ENCODE assay signal across 30 cellular contexts in genomic region chr5:139381837-139382361, GRCh38. TPM values are rescaled to one million over a fixed set of nuclear protein-coding genes. Genes with fewer than 3 reads are reported as not detected.
A peak's percentile ranks its signal among the peaks of the same experiment; 100 is the strongest.
DNase-seq lines count a peak whose midpoint lies in the region; TF ChIP-seq lines count a peak whose summit lies in the region.
"Had no signal": no experiment of that assay in that cellular context is flagged by ENCODE, and none has a peak within 500 bp of the region (broad histone marks: within the 10 kb centered on the region; RNA-seq: fewer than 3 reads in every experiment).

No MANE protein-coding gene starts in this region.

- no peak overlapping the region for H3K27ac Mint-ChIP-seq in chondrocyte (ENCODE audit: unreplicated experiment)
- H3K27ac Mint-ChIP-seq in nephron: peak overlapping the region in 2 of 3 experiments; percentile 59 to 86
- H3K27ac Mint-ChIP-seq: activated naive CD8-positive, alpha-beta T cell; activated T-helper 1 cell treated with anti-CD3 and anti-CD28 coated beads, Interleukin-12 subunit alpha, Interleukin-12 subunit beta, Interleukin-2, Interleukin-4 antibody, amounts not matched to agents 30 ng/mL and 10 ng/mL and 1 ng/mL, durations not matched to agents 14 hours and 24 hours and 36 hours; memory B cell; T-cell had no signal

- H3K9me3 Mint-ChIP-seq in chondrocyte (ENCODE audit: low read depth): no peaks in the 10 kb centered on the region
- no peaks in the 10 kb centered on the region for H3K9me3 Mint-ChIP-seq in nephron
- H3K9me3 Mint-ChIP-seq: activated T-helper 1 cell treated with anti-CD3 and anti-CD28 coated beads, Interleukin-12 subunit alpha, Interleukin-12 subunit beta, Interleukin-2, Interleukin-4 antibody, amounts not matched to agents 30 ng/mL and 10 ng/mL and 1 ng/mL, durations not matched to agents 14 hours and 24 hours and 36 hours; CD14-positive monocyte; memory B cell; T-cell had no signal

- H4K20me1 ChIP-seq in BLaER1: peaks cover 24% of the 10 kb centered on the region

- H3K9me3 ChIP-seq in BLaER1: no peaks in the 10 kb centered on the region
- no peaks in the 10 kb centered on the region for H3K9me3 ChIP-seq in prostate gland
- H3K9me3 ChIP-seq: ascending aorta, esophagus muscularis mucosa, gastrocnemius medialis had no signal

- WGBS in prostate gland: 84% methylated on average over 19 of the region's 19 CpGs

- TF ChIP-seq POLR2A in prostate gland (IDR thresholded peaks at IDR 0.05): no peak

- 0 out of 2 replicates have a peak overlapping the region, but pooled peaks have one; percentile 8 for H3K4me3 ChIP-seq in BLaER1
- no peak overlapping the region for H3K4me3 ChIP-seq in prostate gland
- H3K4me3 ChIP-seq in foreskin fibroblast (ENCODE audit: low read depth in 1 of 2, low read length in 2 of 2): no peak overlapping the region
- H3K4me3 ChIP-seq: ascending aorta, esophagus muscularis mucosa, gastrocnemius medialis had no signal

- TF ChIP-seq CTCF in GM20000 (IDR thresholded peaks at IDR 0.05; ENCODE audit: extremely low read depth, missing control alignments) (no peak), chondrocyte (IDR thresholded peaks at IDR 0.05) (no peak), nephron (IDR thresholded peaks at IDR 0.05; ENCODE audit: unreplicated experiment in 3 of 3) (no peak), prostate gland (IDR thresholded peaks at IDR 0.05) (no peak), foreskin fibroblast (IDR thresholded peaks at IDR 0.05; ENCODE audit: low read depth, low read length) (no peak)

- H3K4me1 ChIP-seq in BLaER1: peaks cover 80% of the 10 kb centered on the region
- peaks cover 13% of the 10 kb centered on the region for H3K4me1 ChIP-seq in prostate gland (replicated peaks)
- H3K4me1 ChIP-seq: ascending aorta had no signal

- H3K4me3 Mint-ChIP-seq in chondrocyte (ENCODE audit: unreplicated experiment): no peak overlapping the region
- H3K4me3 Mint-ChIP-seq in nephron: no peak overlapping the region
- H3K4me3 Mint-ChIP-seq: activated naive CD8-positive, alpha-beta T cell; activated T-helper 1 cell treated with anti-CD3 and anti-CD28 coated beads, Interleukin-12 subunit alpha, Interleukin-12 subunit beta, Interleukin-2, Interleukin-4 antibody, amounts not matched to agents 30 ng/mL and 10 ng/mL and 1 ng/mL, durations not matched to agents 14 hours and 24 hours and 36 hours; CD14-positive monocyte; memory B cell; T-cell had no signal

- H3K27me3 Mint-ChIP-seq in chondrocyte (ENCODE audit: low read depth) (no peaks in the 10 kb centered on the region), nephron (ENCODE audit: low read depth) (no peaks in the 10 kb centered on the region)
- H3K27me3 Mint-ChIP-seq: activated naive CD8-positive, alpha-beta T cell; memory B cell; T-cell had no signal

- H3K27ac ChIP-seq in BLaER1: peak overlapping the region; percentile 74
- H3K27ac ChIP-seq in prostate gland: no peak overlapping the region
- H3K27ac ChIP-seq: ascending aorta, esophagus muscularis mucosa, gastrocnemius medialis, KMS-11 had no signal

- H3K4me1 Mint-ChIP-seq in chondrocyte (ENCODE audit: low read depth) (no peaks in the 10 kb centered on the region), nephron (peaks cover 12% of the 10 kb centered on the region)

- intact Hi-C loops in prostate gland (cut with DNase I): no loop called here

- peak; percentile 15 for DNase-seq in GM20000 (ENCODE audit: low spot score)
- DNase-seq in chondrocyte (ENCODE audit: low spot score): peak; percentile 79
- no peak for DNase-seq in HUDEP-2 (lab: John Stamatoyannopoulos, UW; ENCODE audit: unreplicated experiment in 76 of 76)
- no peak for DNase-seq in prostate gland (ENCODE audit: low spot score)
- no peak for DNase-seq in foreskin fibroblast
- no peak for DNase-seq in SHP77 (lab: John Stamatoyannopoulos, UW)
- DNase-seq: ACHN; activated CD4-positive, alpha-beta T cell treated with anti-CD3 and anti-CD28 coated beads, Interleukin-2, amount 50 U/mL, for 1 hour; effector CD8-positive, alpha-beta T cell; gastrocnemius medialis; MV-4-11; NCI-H187 treated with DMSO at 0.1 percent for 48 hours; NCI-H226; NCI-H82; OCI-M1; T-cell had no signal

- H3K27me3 ChIP-seq in BLaER1 (no peaks in the 10 kb centered on the region), prostate gland (replicated peaks; ENCODE audit: insufficient read depth) (no peaks in the 10 kb centered on the region)
- H3K27me3 ChIP-seq: ascending aorta, esophagus muscularis mucosa, gastrocnemius medialis had no signal

- peak overlapping the region; percentile 99 for H3K4me2 ChIP-seq in BLaER1
- H3K4me2 ChIP-seq: KMS-11 had no signal

- H3K36me3 Mint-ChIP-seq in chondrocyte (ENCODE audit: low read depth) (no peaks in the 10 kb centered on the region), nephron (ENCODE audit: low read depth) (peaks cover 9% of the 10 kb centered on the region)
- H3K36me3 Mint-ChIP-seq: activated naive CD8-positive, alpha-beta T cell had no signal

- H3K36me3 ChIP-seq in BLaER1: peaks cover 42% of the 10 kb centered on the region
- no peaks in the 10 kb centered on the region for H3K36me3 ChIP-seq in prostate gland
- H3K36me3 ChIP-seq: ascending aorta, gastrocnemius medialis had no signal

- peak overlapping the region; percentile 61 for H3K9ac ChIP-seq in BLaER1
- H3K9ac ChIP-seq: KMS-11 had no signal

RNA-seq across cellular contexts. Expression of gene SLC23A1, which starts 1.2 kb away (rescaled TPM):
- not detected in 3 replicates for total RNA-seq in chondrocyte
- 10 to 100 TPM; 11.5 to 26.3 TPM for total RNA-seq in prostate gland
- total RNA-seq: ascending aorta, cerebellum, esophagus muscularis mucosa, gastrocnemius medialis, kidney epithelial cell, omental fat pad, right cardiac atrium, subcutaneous adipose tissue had no signal

RNA-seq across cellular contexts. Expression of gene MZB1, which starts 7.8 kb away (rescaled TPM):
- total RNA-seq in chondrocyte (not detected in 3 replicates), prostate gland (1 to 10 TPM; 2.7 to 4.3 TPM)
- total RNA-seq: kidney epithelial cell had no signal

RNA-seq across cellular contexts. Expression of gene PROB1, which starts 13.0 kb away (rescaled TPM):
- total RNA-seq in chondrocyte (0.97 to 2.4 TPM (median 2.3 TPM) in 3 replicates), prostate gland (1 to 10 TPM; 2.4 TPM)

RNA-seq across cellular contexts. Expression of gene SPATA24, which starts 22.0 kb away (rescaled TPM):
- total RNA-seq in chondrocyte (2.7 to 3.7 TPM (median 3.7 TPM) in 3 replicates), prostate gland (10 to 100 TPM in 1 of 2 donors, 1 to 10 TPM in 1; 4.4 to 27.3 TPM)
- total RNA-seq: ascending aorta had no signal

RNA-seq across cellular contexts. Expression of gene PAIP2, which starts 40.2 kb away (rescaled TPM):
- total RNA-seq in chondrocyte (43.8 to 53.0 TPM (median 47.9 TPM) in 3 replicates), prostate gland (100 to 1,000 TPM; 105 to 119 TPM)

Comparison
In these comparisons a context has a peak if more than half of its experiments do, and no peak if none do; other contexts are left out.
1. DNase-seq: peak in GM20000 (single experiment) and chondrocyte (single experiment); none in HUDEP-2 (0 of 76), prostate gland (single experiment), foreskin fibroblast (0 of 2) and SHP77 (0 of 2).
2. RNA of gene SLC23A1, which starts 1.2 kb away (total RNA-seq): 11.5 to 26.3 TPM in prostate gland; not detected in chondrocyte; every median in the first group is over 10 times any median in the second.